Comparison of ENCODE assay signal across 20 cellular contexts in the genomic region with DNA sequence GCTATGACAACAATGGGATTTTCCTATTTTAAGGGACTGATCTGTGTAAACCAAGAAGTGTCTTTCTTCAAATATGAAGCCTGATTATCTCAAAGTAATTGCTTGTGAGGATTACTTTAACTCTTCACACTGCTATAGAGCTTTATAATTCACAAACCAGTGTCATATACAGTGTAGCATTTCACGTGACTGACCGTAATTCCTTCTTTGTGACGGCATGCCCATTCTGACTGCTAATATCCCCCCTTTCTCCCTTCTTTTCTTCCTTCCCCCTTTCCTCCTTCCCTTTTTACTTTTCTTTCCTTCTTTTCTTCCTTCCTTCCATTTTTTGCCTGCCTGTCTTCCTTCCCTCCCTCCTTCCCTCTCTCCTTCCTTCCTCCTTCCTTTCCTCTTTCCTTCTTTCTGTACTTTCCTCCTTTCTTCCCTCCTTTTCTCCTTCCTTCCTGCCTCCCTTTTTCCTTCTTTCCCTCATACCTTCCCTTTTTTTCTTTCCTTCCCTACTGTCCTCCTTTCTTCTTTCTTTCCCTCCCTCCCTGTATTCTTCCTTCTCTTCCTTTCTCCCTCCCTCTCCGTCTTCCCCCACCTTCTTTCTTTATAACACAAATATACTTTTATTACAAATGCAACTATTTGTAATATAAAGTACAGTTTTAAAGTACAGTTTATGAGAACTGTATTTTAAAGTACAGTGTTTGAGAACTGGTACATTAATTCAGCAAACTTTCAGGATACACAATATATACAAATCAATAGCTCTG.
"Had no signal": no experiment of that assay in that cellular context is flagged by ENCODE, and none has a peak within 500 bp of the region (broad histone marks: within the 10 kb centered on the region; RNA-seq: fewer than 3 reads in every experiment).

No MANE protein-coding gene starts in this region.

- H3K4me3 ChIP-seq: SJSA1, SK-N-MC had no signal

- H3K27me3 ChIP-seq: SJSA1 had no signal

- FAIRE-seq: RCC 7860 had no signal

- DNase-seq: KBM-7, MV-4-11, NCI-H1048, NCI-H1105, NCI-H1417, NCI-H1436 treated with DMSO at 0.1 percent for 48 hours, NCI-H1694, NCI-H187 treated with DMSO at 0.1 percent for 48 hours, NCI-H2029 treated with DMSO at 0.1 percent for 48 hours, NCI-H2171 treated with DMSO at 0.1 percent for 48 hours, NCI-H345, NCI-H524, NCI-H526 treated with DMSO at 0.1 percent for 48 hours, NCI-H748 treated with DMSO at 0.1 percent for 48 hours, Right ventricle myocardium superior, RPMI8226, SIG-M5 had no signal

- H3K27ac ChIP-seq: SJSA1, SK-N-MC had no signal

- H3K4me1 ChIP-seq: SJSA1 had no signal
